In genomic region chr4:153001626-153002025, GRCh38 we compare ENCODE assay signal across 17 cellular contexts.
DNase-seq lines count a peak whose midpoint lies in the region; ATAC-seq and TF ChIP-seq lines count a peak whose summit lies in the region.
"Had no signal": no experiment of that assay in that cellular context is flagged by ENCODE, and none has a peak within 500 bp of the region (broad histone marks: within the 10 kb centered on the region; RNA-seq: fewer than 3 reads in every experiment).

No MANE protein-coding gene starts in this region.

- TF ChIP-seq CTCF in A673 (conservative IDR thresholded peaks at IDR 0.05; ENCODE audit: low read depth, low read length) (no peak), neural progenitor cell (IDR thresholded peaks at IDR 0.05) (no peak), breast epithelium (IDR thresholded peaks at IDR 0.05) (no peak)

- H3K4me1 Mint-ChIP-seq in neural progenitor cell = peaks cover 47% of the 10 kb centered on the region
- H3K4me1 Mint-ChIP-seq: CD4-positive, alpha-beta memory T cell had no signal

- intact Hi-C loops in A673 (cut with micrococcal nuclease; ENCODE audit: unreplicated experiment) (no loop called here), breast epithelium (cut with DNase I; ENCODE audit: low total_unique reads) (no loop called here)

- no peak overlapping the region for H3K4me2 ChIP-seq in neural progenitor cell

- H3K27ac ChIP-seq in A673 (ENCODE audit: low read depth, low read length, poor library complexity, severe bottlenecking) = peak overlapping the region; percentile 59
- H3K27ac ChIP-seq in neural progenitor cell = no peak overlapping the region
- no peak overlapping the region for H3K27ac ChIP-seq in breast epithelium
- H3K27ac ChIP-seq: Peyer's patch had no signal

- no peak overlapping the region for H3K4me3 Mint-ChIP-seq in neural progenitor cell
- H3K4me3 Mint-ChIP-seq: B cell; CD4-positive, alpha-beta memory T cell had no signal

- ATAC-seq in GM19351 (IDR thresholded peaks at IDR 0.05; ENCODE audit: unreplicated experiment) = no peak

- CTCF ChIA-PET in A673 (lab: Charles Lee) = no interaction called here

- no peak overlapping the region for H2AFZ ChIP-seq in neural progenitor cell (replicated peaks)

- no peaks in the 10 kb centered on the region for H3K36me3 Mint-ChIP-seq in neural progenitor cell
- H3K36me3 Mint-ChIP-seq: CD4-positive, alpha-beta memory T cell had no signal

- peaks cover 20% of the 10 kb centered on the region for H3F3A ChIP-seq in neural progenitor cell (ENCODE audit: low read depth)

- H4K20me1 ChIP-seq in neural progenitor cell (ENCODE audit: low read depth) = no peaks in the 10 kb centered on the region

- H3K9me3 ChIP-seq in A673 (ENCODE audit: low read depth, low read length, poor library complexity, severe bottlenecking) (no peaks in the 10 kb centered on the region), neural progenitor cell (ENCODE audit: low read depth) (no peaks in the 10 kb centered on the region), breast epithelium (no peaks in the 10 kb centered on the region)
- H3K9me3 ChIP-seq: Peyer's patch had no signal

- no TSS peak for BruUV-seq in A673 (replicated peaks; lab: Mats Ljungman, UMichigan)

- peak overlapping the region; percentile 25 for H3K27ac Mint-ChIP-seq in neural progenitor cell
- H3K27ac Mint-ChIP-seq: B cell; CD4-positive, alpha-beta memory T cell had no signal

- H3K9me3 Mint-ChIP-seq in neural progenitor cell = peaks cover 2% of the 10 kb centered on the region
- H3K9me3 Mint-ChIP-seq: CD4-positive, alpha-beta memory T cell had no signal

- H3K4me3 ChIP-seq in A673 (ENCODE audit: low read depth, low read length, poor library complexity, severe bottlenecking) (no peak overlapping the region), neural progenitor cell (no peak overlapping the region), breast epithelium (no peak overlapping the region)
- H3K4me3 ChIP-seq: Peyer's patch had no signal

- POLR2A ChIA-PET in A673 (lab: Charles Lee; ENCODE audit: low non-redundant PET) = no interaction called here

- H3K36me3 ChIP-seq in A673 (ENCODE audit: insufficient read depth, low read length, poor library complexity, severe bottlenecking) (no peaks in the 10 kb centered on the region), neural progenitor cell (no peaks in the 10 kb centered on the region), breast epithelium (no peaks in the 10 kb centered on the region)
- H3K36me3 ChIP-seq: Peyer's patch had no signal

- no peak overlapping the region for H3K9ac ChIP-seq in neural progenitor cell

- H3K27me3 ChIP-seq in A673 (replicated peaks; ENCODE audit: insufficient read depth, low read depth, low read length, poor library complexity) = no peaks in the 10 kb centered on the region
- no peaks in the 10 kb centered on the region for H3K27me3 ChIP-seq in neural progenitor cell
- H3K27me3 ChIP-seq in breast epithelium = no peaks in the 10 kb centered on the region
- H3K27me3 ChIP-seq: Peyer's patch had no signal

- H3K79me2 ChIP-seq in neural progenitor cell (ENCODE audit: low read depth) = no peaks in the 10 kb centered on the region

- H3K27me3 Mint-ChIP-seq in neural progenitor cell (ENCODE audit: insufficient read depth, low read depth) = peaks cover 15% of the 10 kb centered on the region

- DNase-seq in A673 (ENCODE audit: low spot score) (peak; percentile 65), HT1080 (ENCODE audit: low read depth) (peak; percentile 61), cerebellar cortex (ENCODE audit: low spot score) (peak; percentile 58), neural progenitor cell (ENCODE audit: low spot score) (peak; percentile 24), breast epithelium (ENCODE audit: low spot score in 2 of 2) (no peak), NCI-H146 treated with DMSO at 0.1 percent for 48 hours (lab: John Stamatoyannopoulos, UW; ENCODE audit: unreplicated experiment) (no peak), SHP77 treated with DMSO at 0.1 percent for 48 hours (lab: John Stamatoyannopoulos, UW) (no peak)
- DNase-seq: CD4-positive, alpha-beta memory T cell; DND-41; HCEC 1CT; IMR-90; NCI-H1436; NCI-H2081; NCI-H510A treated with DMSO at 0.1 percent for 48 hours; Peyer's patch had no signal

- H3K4me1 ChIP-seq in A673 (ENCODE audit: insufficient read depth, low read length, poor library complexity, severe bottlenecking) (peaks cover 54% of the 10 kb centered on the region), neural progenitor cell (peaks cover 50% of the 10 kb centered on the region), breast epithelium (no peaks in the 10 kb centered on the region)

- TF ChIP-seq POLR2A in breast epithelium (IDR thresholded peaks at IDR 0.05) = no peak

Comparison
In these comparisons a context has a peak if more than half of its experiments do, and no peak if none do; other contexts are left out.
1. DNase-seq: peak in A673 (single experiment), HT1080 (single experiment), cerebellar cortex (single experiment) and neural progenitor cell (single experiment); none in breast epithelium (0 of 2), NCI-H146 treated with DMSO at 0.1 percent for 48 hours (single experiment) and SHP77 treated with DMSO at 0.1 percent for 48 hours (single experiment).